Comparison of ENCODE assay signal across 8 cellular contexts in the genomic region with DNA sequence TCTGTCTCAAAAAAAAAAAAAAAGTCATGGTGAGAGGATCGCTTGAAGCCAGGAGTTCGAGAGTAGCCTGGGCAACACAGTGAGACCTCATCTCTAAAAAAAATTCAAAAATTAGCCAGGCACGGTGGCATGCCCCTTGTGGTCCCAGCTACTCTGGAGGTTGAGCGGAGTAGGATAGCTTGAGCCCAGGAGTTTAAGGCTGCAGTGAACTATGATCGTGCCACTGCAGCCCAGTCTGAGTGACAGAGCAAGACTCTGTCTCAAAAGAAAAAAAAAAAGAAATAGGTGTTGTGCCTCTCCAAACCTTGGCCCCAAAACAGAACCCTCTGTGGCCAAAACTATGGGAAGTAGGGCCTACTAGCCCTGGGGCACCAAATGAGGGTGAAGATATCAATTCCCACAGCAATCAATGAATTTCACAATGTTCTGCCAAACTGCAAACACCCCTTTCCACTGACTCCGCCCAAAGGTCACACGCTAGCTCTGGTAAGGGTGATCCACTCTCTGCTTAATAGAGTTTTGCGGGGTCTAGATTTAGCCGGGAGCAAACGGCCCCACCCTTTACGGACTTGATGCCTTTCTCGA. TPM values are rescaled to one million over a fixed set of nuclear protein-coding genes. Genes with fewer than 3 reads are reported as not detected.
DNase-seq lines count a peak whose midpoint lies in the region; ATAC-seq and TF ChIP-seq lines count a peak whose summit lies in the region.

No MANE protein-coding gene starts in this region.

- H3K79me1 ChIP-seq in neuronal stem cell (ENCODE audit: low read depth, low read length) = no peaks in the 10 kb centered on the region

- H2BK120ac ChIP-seq in neuronal stem cell (ENCODE audit: low read depth, low read length) = no peak overlapping the region

- peak overlapping the region; percentile 85 for H3K4me3 ChIP-seq in CD8-positive, alpha-beta T cell (ENCODE audit: low read depth, low read length)
- peak overlapping the region; percentile 90 for H3K4me3 ChIP-seq in OCI-LY3 (ENCODE audit: low read length)
- H3K4me3 ChIP-seq in endodermal cell (ENCODE audit: low read length) = peak overlapping the region; percentile 80
- peak overlapping the region; percentile 75 to 96 for H3K4me3 ChIP-seq in neuronal stem cell (ENCODE audit: low read length in 2 of 2)

- peak overlapping the region; percentile 100 for H3K23ac ChIP-seq in neuronal stem cell (ENCODE audit: low read depth, low read length, poor library complexity)

- H2BK5ac ChIP-seq in neuronal stem cell (ENCODE audit: low read length) = no peak overlapping the region

- no peak overlapping the region for H2AK5ac ChIP-seq in neuronal stem cell (ENCODE audit: low read depth, low read length)

- no peaks in the 10 kb centered on the region for H3K27me3 ChIP-seq in CD8-positive, alpha-beta T cell (ENCODE audit: insufficient read depth, low read length)
- H3K27me3 ChIP-seq in OCI-LY3 (ENCODE audit: low read depth, low read length) = no peaks in the 10 kb centered on the region
- H3K27me3 ChIP-seq in endodermal cell (ENCODE audit: control insufficient read depth, insufficient read depth, low read length, poor library complexity, severe bottlenecking) = no peaks in the 10 kb centered on the region
- H3K27me3 ChIP-seq in neuronal stem cell (ENCODE audit: control insufficient read depth in 3 of 3, insufficient read depth in 3 of 3, low read depth in 1 of 3, low read length in 3 of 3) = no peaks in the 10 kb centered on the region

- H2AFZ ChIP-seq in OCI-LY3 (ENCODE audit: low read depth, low read length) = peak overlapping the region; percentile 100
- H2AFZ ChIP-seq in neuronal stem cell (ENCODE audit: low read length) = peak overlapping the region; percentile 100

- H3K14ac ChIP-seq in neuronal stem cell (ENCODE audit: low read length) = no peak overlapping the region

- peak overlapping the region; percentile 86 for H3K4me3 Mint-ChIP-seq in CD8-positive, alpha-beta T cell
- H3K4me3 Mint-ChIP-seq in endodermal cell = peak overlapping the region; percentile 52

- no peak for ATAC-seq in CD8-positive, alpha-beta T cell

- no peak overlapping the region for H4K91ac ChIP-seq in neuronal stem cell (ENCODE audit: low read depth, low read length, poor library complexity)

- peaks cover 13% of the 10 kb centered on the region for H3K4me1 Mint-ChIP-seq in CD8-positive, alpha-beta T cell (ENCODE audit: low read depth)
- peaks cover 14% of the 10 kb centered on the region for H3K4me1 Mint-ChIP-seq in endodermal cell

- H3K36me3 ChIP-seq in CD8-positive, alpha-beta T cell (ENCODE audit: insufficient read depth, low read length) = no peaks in the 10 kb centered on the region
- H3K36me3 ChIP-seq in OCI-LY3 (replicated peaks; ENCODE audit: low read depth, low read length) (no peaks in the 10 kb centered on the region), endodermal cell (ENCODE audit: control insufficient read depth, insufficient read depth, low read length) (no peaks in the 10 kb centered on the region), neuronal stem cell (replicated peaks in 1 of 2; ENCODE audit: control insufficient read depth in 2 of 2, insufficient read depth in 2 of 2, low read length in 2 of 2) (no peaks in the 10 kb centered on the region)

- no peaks in the 10 kb centered on the region for H4K20me1 ChIP-seq in OCI-LY3 (ENCODE audit: insufficient read depth, low read length)

- POLR2A ChIA-PET in CD8-positive, alpha-beta T cell (lab: Charles Lee) = interaction anchor here (1.0 kb wide), 1 partner anchor 34 kb away, joined by 5 read pairs; the partner anchor contains the start of gene YWHAG

- no peaks in the 10 kb centered on the region for H3K27me3 Mint-ChIP-seq in CD8-positive, alpha-beta T cell (ENCODE audit: low read depth)
- H3K27me3 Mint-ChIP-seq in endodermal cell (ENCODE audit: insufficient read depth) = no peaks in the 10 kb centered on the region

- H3K27ac Mint-ChIP-seq in CD8-positive, alpha-beta T cell = peak overlapping the region; percentile 82
- H3K27ac Mint-ChIP-seq in endodermal cell = peak overlapping the region; percentile 66

- no peaks in the 10 kb centered on the region for H3K9me3 ChIP-seq in CD8-positive, alpha-beta T cell (ENCODE audit: low read length)
- no peaks in the 10 kb centered on the region for H3K9me3 ChIP-seq in OCI-LY3 (ENCODE audit: insufficient read depth, low read length)
- H3K9me3 ChIP-seq in endodermal cell (ENCODE audit: control insufficient read depth, low read length) = no peaks in the 10 kb centered on the region
- H3K9me3 ChIP-seq in neuronal stem cell (replicated peaks in 1 of 2; ENCODE audit: control insufficient read depth in 2 of 2, insufficient read depth in 1 of 2, low read depth in 1 of 2, low read length in 2 of 2) = no peaks in the 10 kb centered on the region

- no peaks in the 10 kb centered on the region for H3K36me3 Mint-ChIP-seq in CD8-positive, alpha-beta T cell
- peaks cover 4% of the 10 kb centered on the region for H3K36me3 Mint-ChIP-seq in endodermal cell (ENCODE audit: low read depth)

- no peak for TF ChIP-seq CTCF in CD8-positive, alpha-beta T cell (IDR thresholded peaks at IDR 0.05)
- TF ChIP-seq CTCF in OCI-LY3 (IDR thresholded peaks at IDR 0.05; ENCODE audit: low read depth, low read length) (no peak), endodermal cell (conservative IDR thresholded peaks at IDR 0.05) (no peak)

- H3K4ac ChIP-seq in neuronal stem cell (ENCODE audit: low read length) = no peak overlapping the region

- no peaks in the 10 kb centered on the region for H3K9me3 Mint-ChIP-seq in CD8-positive, alpha-beta T cell
- H3K9me3 Mint-ChIP-seq in endodermal cell = no peaks in the 10 kb centered on the region

- H3K79me2 ChIP-seq in OCI-LY3 (ENCODE audit: low read length) = no peaks in the 10 kb centered on the region

- CTCF ChIA-PET in CD8-positive, alpha-beta T cell (lab: Charles Lee) = interaction anchor here (0.6 kb wide), 1 partner anchor 526 kb away, joined by 5 read pairs; no protein-coding TSS in a partner anchor

- H4K8ac ChIP-seq in neuronal stem cell (ENCODE audit: low read depth, low read length) = no peak overlapping the region

- WGBS in endodermal cell (ENCODE audit: insufficient coverage in 1 of 2, insufficient read length in 1 of 2), 2 experiments = 48 to 58% methylated on average over 5 to 12 of the region's 12 CpGs
- no CpG with 5 or more reads among the region's 12 CpGs for WGBS in neuronal stem cell (ENCODE audit: extremely low coverage in 2 of 2, insufficient read length in 2 of 2, insufficient replicate concordance in 1 of 2), 2 donors

- no peak for DNase-seq in CD8-positive, alpha-beta T cell
- DNase-seq in endodermal cell (no peak), neuronal stem cell (ENCODE audit: low spot score) (no peak), NCI-H2171 treated with DMSO at 0.1 percent for 48 hours (lab: John Stamatoyannopoulos, UW) (no peak), NCI-H2081 (lab: John Stamatoyannopoulos, UW) (no peak), islet precursor cell (no peak)
- DNase-seq in stimulated activated naive CD4-positive, alpha-beta T cell treated with Interleukin-2 at 50 U/mL for 16 hours (lab: John Stamatoyannopoulos, UW) = no peak

- peak overlapping the region; percentile 75 for H3K9ac ChIP-seq in OCI-LY3 (ENCODE audit: low read length)
- no peak overlapping the region for H3K9ac ChIP-seq in endodermal cell (ENCODE audit: extremely low read depth, low read length, poor library complexity, severe bottlenecking)
- H3K9ac ChIP-seq in neuronal stem cell (ENCODE audit: low read depth, low read length, poor library complexity) = no peak overlapping the region

- H2BK12ac ChIP-seq in neuronal stem cell (ENCODE audit: low read length) = no peak overlapping the region

- intact Hi-C loops in CD8-positive, alpha-beta T cell (cut with DNase I, micrococcal nuclease) = loop anchor here (1.0 to 2.0 kb wide), 7 partner anchors 9 to 192 kb away; partner anchors contain the start of genes SRRM3 (in 1 of the 2) and YWHAG (in 1 of the 2)

- H2BK15ac ChIP-seq in neuronal stem cell (ENCODE audit: low read length) = no peak overlapping the region

- H3K4me2 ChIP-seq in OCI-LY3 (ENCODE audit: low read length) (peak overlapping the region; percentile 81), neuronal stem cell (ENCODE audit: insufficient read depth, low read length, poor library complexity, severe bottlenecking) (peak overlapping the region; percentile 85)

- H3K4me1 ChIP-seq in CD8-positive, alpha-beta T cell (ENCODE audit: insufficient read depth, low read length) = peaks cover 16% of the 10 kb centered on the region
- H3K4me1 ChIP-seq in OCI-LY3 (ENCODE audit: low read length) (peaks cover 10% of the 10 kb centered on the region), endodermal cell (ENCODE audit: control insufficient read depth, insufficient read depth, low read length) (peaks cover 6% of the 10 kb centered on the region), neuronal stem cell (ENCODE audit: control insufficient read depth in 2 of 2, insufficient read depth in 1 of 2, low read depth in 1 of 2, low read length in 2 of 2) (peaks cover 14 to 17% of the 10 kb centered on the region in 2 donors)

- H3K27ac ChIP-seq in CD8-positive, alpha-beta T cell (ENCODE audit: low read depth, low read length) = peak overlapping the region; percentile 69
- H3K27ac ChIP-seq in OCI-LY3 (ENCODE audit: low read length) (no peak overlapping the region), endodermal cell (ENCODE audit: low read depth, low read length) (no peak overlapping the region), neuronal stem cell (replicated peaks; ENCODE audit: low read length) (no peak overlapping the region)

- H3K18ac ChIP-seq in neuronal stem cell (ENCODE audit: low read length) = peak overlapping the region; percentile 20

RNA-seq across cellular contexts. Expression of gene SSC4D, which starts 16.9 kb away (rescaled TPM):
- not detected for total RNA-seq in CD8-positive, alpha-beta T cell
- total RNA-seq in endodermal cell = 10 to 100 TPM; 21.9 to 44.5 TPM
- polyA plus RNA-seq in endodermal cell (2013, experiment 1 of 2) = 9.5 TPM
- polyA plus RNA-seq in endodermal cell (2013, experiment 2 of 2) = 8.4 TPM
- polyA plus RNA-seq in neuronal stem cell (2013, experiment 1 of 2) = 4.3 TPM
- polyA plus RNA-seq in neuronal stem cell (2013, experiment 2 of 2) = 4.1 TPM

RNA-seq across cellular contexts. Expression of gene ZP3, which starts 32.1 kb away (rescaled TPM):
- 1 to 10 TPM; 6.6 to 9.8 TPM for total RNA-seq in CD8-positive, alpha-beta T cell
- 1 to 10 TPM in 1 of 2 donors, under 1 TPM in 1; 0.53 to 2.3 TPM for total RNA-seq in endodermal cell
- 1.4 TPM for polyA plus RNA-seq in endodermal cell (2013, experiment 1 of 2)
- not detected for polyA plus RNA-seq in endodermal cell (2013, experiment 2 of 2)
- polyA plus RNA-seq in neuronal stem cell (2013, experiment 1 of 2) = 11.6 TPM
- polyA plus RNA-seq in neuronal stem cell (2013, experiment 2 of 2) = 8.8 TPM

RNA-seq across cellular contexts. Expression of gene YWHAG, which starts 33.8 kb away (rescaled TPM):
- total RNA-seq in CD8-positive, alpha-beta T cell = 10 to 100 TPM; 17.7 to 19.3 TPM
- total RNA-seq in endodermal cell = 100 to 1,000 TPM; 148 TPM
- polyA plus RNA-seq in endodermal cell (2013, experiment 1 of 2) = 163 TPM
- polyA plus RNA-seq in endodermal cell (2013, experiment 2 of 2) = 160 TPM
- 115 TPM for polyA plus RNA-seq in neuronal stem cell (2013, experiment 1 of 2)
- 115 TPM for polyA plus RNA-seq in neuronal stem cell (2013, experiment 2 of 2)

Comparison
In these comparisons a context has a peak if more than half of its experiments do, and no peak if none do; other contexts are left out.
1. RNA of gene SSC4D, which starts 16.9 kb away (total RNA-seq): 21.9 to 44.5 TPM in endodermal cell; not detected in CD8-positive, alpha-beta T cell; every median in the first group is over 10 times any median in the second.
2. RNA of gene YWHAG, which starts 33.8 kb away (total RNA-seq): 148 TPM in endodermal cell; 17.7 to 19.3 TPM in CD8-positive, alpha-beta T cell; every median in the first group is over 4 times any median in the second.
3. Peak in every context shown above with its lines, with median percentiles within 50 percentile points of each other: H3K4me3 ChIP-seq.